In the genomic region with DNA sequence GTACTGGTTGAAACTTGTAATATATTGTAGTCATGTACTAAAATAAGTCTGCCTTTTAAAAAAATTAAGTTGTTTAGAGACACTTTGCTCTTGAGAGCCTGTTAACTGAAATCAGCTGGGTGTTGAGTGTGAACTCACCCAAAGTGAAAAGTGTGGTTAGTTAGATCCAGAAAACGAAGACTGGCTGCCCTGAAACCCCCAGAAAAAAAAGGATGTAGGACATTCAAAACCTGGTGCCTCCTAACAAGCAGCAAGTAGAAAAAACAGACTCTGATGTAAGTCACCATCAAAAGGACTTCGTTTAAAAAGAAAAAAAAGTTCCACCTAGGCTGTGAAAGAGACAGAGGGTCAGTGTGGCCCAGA, we compare ENCODE assay signal across 1 cellular context.
TF ChIP-seq lines count a peak whose summit lies in the region.

No MANE protein-coding gene starts in this region.

TF ChIP-seq in GM23338, 12 proteins besides CTCF, POLR2A, EP300 and RAD21:
- TF ChIP-seq, protein P1, sequence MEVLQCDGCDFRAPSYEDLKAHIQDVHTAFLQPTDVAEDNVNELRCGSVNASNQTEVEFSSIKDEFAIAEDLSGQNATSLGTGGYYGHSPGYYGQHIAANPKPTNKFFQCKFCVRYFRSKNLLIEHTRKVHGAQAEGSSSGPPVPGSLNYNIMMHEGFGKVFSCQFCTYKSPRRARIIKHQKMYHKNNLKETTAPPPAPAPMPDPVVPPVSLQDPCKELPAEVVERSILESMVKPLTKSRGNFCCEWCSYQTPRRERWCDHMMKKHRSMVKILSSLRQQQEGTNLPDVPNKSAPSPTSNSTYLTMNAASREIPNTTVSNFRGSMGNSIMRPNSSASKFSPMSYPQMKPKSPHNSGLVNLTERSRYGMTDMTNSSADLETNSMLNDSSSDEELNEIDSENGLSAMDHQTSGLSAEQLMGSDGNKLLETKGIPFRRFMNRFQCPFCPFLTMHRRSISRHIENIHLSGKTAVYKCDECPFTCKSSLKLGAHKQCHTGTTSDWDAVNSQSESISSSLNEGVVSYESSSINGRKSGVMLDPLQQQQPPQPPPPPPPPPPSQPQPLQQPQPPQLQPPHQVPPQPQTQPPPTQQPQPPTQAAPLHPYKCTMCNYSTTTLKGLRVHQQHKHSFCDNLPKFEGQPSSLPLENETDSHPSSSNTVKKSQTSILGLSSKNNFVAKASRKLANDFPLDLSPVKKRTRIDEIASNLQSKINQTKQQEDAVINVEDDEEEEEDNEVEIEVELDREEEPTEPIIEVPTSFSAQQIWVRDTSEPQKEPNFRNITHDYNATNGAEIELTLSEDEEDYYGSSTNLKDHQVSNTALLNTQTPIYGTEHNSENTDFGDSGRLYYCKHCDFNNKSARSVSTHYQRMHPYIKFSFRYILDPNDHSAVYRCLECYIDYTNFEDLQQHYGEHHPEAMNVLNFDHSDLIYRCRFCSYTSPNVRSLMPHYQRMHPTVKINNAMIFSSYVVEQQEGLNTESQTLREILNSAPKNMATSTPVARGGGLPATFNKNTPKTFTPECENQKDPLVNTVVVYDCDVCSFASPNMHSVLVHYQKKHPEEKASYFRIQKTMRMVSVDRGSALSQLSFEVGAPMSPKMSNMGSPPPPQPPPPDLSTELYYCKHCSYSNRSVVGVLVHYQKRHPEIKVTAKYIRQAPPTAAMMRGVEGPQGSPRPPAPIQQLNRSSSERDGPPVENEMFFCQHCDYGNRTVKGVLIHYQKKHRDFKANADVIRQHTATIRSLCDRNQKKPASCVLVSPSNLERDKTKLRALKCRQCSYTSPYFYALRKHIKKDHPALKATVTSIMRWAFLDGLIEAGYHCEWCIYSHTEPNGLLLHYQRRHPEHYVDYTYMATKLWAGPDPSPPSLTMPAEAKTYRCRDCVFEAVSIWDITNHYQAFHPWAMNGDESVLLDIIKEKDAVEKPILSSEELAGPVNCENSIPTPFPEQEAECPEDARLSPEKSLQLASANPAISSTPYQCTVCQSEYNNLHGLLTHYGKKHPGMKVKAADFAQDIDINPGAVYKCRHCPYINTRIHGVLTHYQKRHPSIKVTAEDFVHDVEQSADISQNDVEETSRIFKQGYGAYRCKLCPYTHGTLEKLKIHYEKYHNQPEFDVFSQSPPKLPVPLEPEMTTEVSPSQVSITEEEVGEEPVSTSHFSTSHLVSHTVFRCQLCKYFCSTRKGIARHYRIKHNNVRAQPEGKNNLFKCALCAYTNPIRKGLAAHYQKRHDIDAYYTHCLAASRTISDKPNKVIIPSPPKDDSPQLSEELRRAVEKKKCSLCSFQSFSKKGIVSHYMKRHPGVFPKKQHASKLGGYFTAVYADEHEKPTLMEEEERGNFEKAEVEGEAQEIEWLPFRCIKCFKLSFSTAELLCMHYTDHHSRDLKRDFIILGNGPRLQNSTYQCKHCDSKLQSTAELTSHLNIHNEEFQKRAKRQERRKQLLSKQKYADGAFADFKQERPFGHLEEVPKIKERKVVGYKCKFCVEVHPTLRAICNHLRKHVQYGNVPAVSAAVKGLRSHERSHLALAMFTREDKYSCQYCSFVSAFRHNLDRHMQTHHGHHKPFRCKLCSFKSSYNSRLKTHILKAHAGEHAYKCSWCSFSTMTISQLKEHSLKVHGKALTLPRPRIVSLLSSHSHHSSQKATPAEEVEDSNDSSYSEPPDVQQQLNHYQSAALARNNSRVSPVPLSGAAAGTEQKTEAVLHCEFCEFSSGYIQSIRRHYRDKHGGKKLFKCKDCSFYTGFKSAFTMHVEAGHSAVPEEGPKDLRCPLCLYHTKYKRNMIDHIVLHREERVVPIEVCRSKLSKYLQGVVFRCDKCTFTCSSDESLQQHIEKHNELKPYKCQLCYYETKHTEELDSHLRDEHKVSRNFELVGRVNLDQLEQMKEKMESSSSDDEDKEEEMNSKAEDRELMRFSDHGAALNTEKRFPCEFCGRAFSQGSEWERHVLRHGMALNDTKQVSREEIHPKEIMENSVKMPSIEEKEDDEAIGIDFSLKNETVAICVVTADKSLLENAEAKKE (CRISPR knock-in tag; IDR thresholded peaks at IDR 0.05), result no peak
- TF ChIP-seq ZNF331 (CRISPR knock-in tag; IDR thresholded peaks at IDR 0.05; ENCODE audit: low read depth) (no peak), JUNB (IDR thresholded peaks at IDR 0.05; ENCODE audit: unreplicated experiment) (no peak), POLR2AphosphoS5 (IDR thresholded peaks at IDR 0.05; ENCODE audit: low read depth) (no peak), ZNF114 (CRISPR knock-in tag; IDR thresholded peaks at IDR 0.05) (no peak), STAT1 (IDR thresholded peaks at IDR 0.05; ENCODE audit: unreplicated experiment) (no peak), NANOG (IDR thresholded peaks at IDR 0.05; ENCODE audit: borderline replicate concordance) (no peak), EZH2 (IDR thresholded peaks at IDR 0.05; ENCODE audit: low read depth, unreplicated experiment) (no peak)
- TF ChIP-seq, protein P2, sequence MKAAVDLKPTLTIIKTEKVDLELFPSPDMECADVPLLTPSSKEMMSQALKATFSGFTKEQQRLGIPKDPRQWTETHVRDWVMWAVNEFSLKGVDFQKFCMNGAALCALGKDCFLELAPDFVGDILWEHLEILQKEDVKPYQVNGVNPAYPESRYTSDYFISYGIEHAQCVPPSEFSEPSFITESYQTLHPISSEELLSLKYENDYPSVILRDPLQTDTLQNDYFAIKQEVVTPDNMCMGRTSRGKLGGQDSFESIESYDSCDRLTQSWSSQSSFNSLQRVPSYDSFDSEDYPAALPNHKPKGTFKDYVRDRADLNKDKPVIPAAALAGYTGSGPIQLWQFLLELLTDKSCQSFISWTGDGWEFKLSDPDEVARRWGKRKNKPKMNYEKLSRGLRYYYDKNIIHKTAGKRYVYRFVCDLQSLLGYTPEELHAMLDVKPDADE (IDR thresholded peaks at IDR 0.05), result no peak
- TF ChIP-seq, protein P3, sequence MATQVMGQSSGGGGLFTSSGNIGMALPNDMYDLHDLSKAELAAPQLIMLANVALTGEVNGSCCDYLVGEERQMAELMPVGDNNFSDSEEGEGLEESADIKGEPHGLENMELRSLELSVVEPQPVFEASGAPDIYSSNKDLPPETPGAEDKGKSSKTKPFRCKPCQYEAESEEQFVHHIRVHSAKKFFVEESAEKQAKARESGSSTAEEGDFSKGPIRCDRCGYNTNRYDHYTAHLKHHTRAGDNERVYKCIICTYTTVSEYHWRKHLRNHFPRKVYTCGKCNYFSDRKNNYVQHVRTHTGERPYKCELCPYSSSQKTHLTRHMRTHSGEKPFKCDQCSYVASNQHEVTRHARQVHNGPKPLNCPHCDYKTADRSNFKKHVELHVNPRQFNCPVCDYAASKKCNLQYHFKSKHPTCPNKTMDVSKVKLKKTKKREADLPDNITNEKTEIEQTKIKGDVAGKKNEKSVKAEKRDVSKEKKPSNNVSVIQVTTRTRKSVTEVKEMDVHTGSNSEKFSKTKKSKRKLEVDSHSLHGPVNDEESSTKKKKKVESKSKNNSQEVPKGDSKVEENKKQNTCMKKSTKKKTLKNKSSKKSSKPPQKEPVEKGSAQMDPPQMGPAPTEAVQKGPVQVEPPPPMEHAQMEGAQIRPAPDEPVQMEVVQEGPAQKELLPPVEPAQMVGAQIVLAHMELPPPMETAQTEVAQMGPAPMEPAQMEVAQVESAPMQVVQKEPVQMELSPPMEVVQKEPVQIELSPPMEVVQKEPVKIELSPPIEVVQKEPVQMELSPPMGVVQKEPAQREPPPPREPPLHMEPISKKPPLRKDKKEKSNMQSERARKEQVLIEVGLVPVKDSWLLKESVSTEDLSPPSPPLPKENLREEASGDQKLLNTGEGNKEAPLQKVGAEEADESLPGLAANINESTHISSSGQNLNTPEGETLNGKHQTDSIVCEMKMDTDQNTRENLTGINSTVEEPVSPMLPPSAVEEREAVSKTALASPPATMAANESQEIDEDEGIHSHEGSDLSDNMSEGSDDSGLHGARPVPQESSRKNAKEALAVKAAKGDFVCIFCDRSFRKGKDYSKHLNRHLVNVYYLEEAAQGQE (IDR thresholded peaks at IDR 0.05; ENCODE audit: unreplicated experiment), result no peak
